In genomic region chr3:128280466-128281455, GRCh38 we compare ENCODE assay signal across 12 cellular contexts.
DNase-seq lines count a peak whose midpoint lies in the region; ATAC-seq and TF ChIP-seq lines count a peak whose summit lies in the region.
"Had no signal": no experiment of that assay in that cellular context is flagged by ENCODE, and none has a peak within 500 bp of the region (broad histone marks: within the 10 kb centered on the region; RNA-seq: fewer than 3 reads in every experiment).

No MANE protein-coding gene starts in this region.

- H3K27ac ChIP-seq in CD4-positive, alpha-beta memory T cell (ENCODE audit: low read depth, low read length) = no peak overlapping the region
- H3K27ac ChIP-seq in lung (ENCODE audit: low read depth in 1 of 2, low read length in 1 of 2) = no peak overlapping the region
- H3K27ac ChIP-seq: HL-60 had no signal

- H3K4me1 Mint-ChIP-seq in CD4-positive, alpha-beta memory T cell = peaks cover 0 to 8% (median 3%) of the 10 kb centered on the region in 4 donors
- H3K4me1 Mint-ChIP-seq in WTC11 = peaks cover 89% of the 10 kb centered on the region

- no peak overlapping the region for H3K4me3 Mint-ChIP-seq in CD4-positive, alpha-beta memory T cell
- peak overlapping the region; percentile 43 for H3K4me3 Mint-ChIP-seq in WTC11

- ATAC-seq in WTC11 (peak; percentile 84), lung (ENCODE audit: insufficient read depth, low FRiP score) (no peak), GM18867 (IDR thresholded peaks at IDR 0.05; ENCODE audit: unreplicated experiment) (no peak), HG03457 (IDR thresholded peaks at IDR 0.05; ENCODE audit: unreplicated experiment) (no peak)

- H3K36me3 ChIP-seq in CD4-positive, alpha-beta memory T cell (ENCODE audit: insufficient read depth, low read length) = no peaks in the 10 kb centered on the region
- peaks cover 0 to 2% of the 10 kb centered on the region in 2 donors for H3K36me3 ChIP-seq in lung (ENCODE audit: control insufficient read depth in 2 of 2, insufficient read depth in 2 of 2, low read length in 2 of 2)
- H3K36me3 ChIP-seq: ascending aorta, transverse colon had no signal

- no peak for DNase-seq in CD4-positive, alpha-beta memory T cell
- DNase-seq in NCI-H1417 treated with DMSO at 0.1 percent for 48 hours (lab: John Stamatoyannopoulos, UW) (peak; percentile 88), WTC11 (ENCODE audit: low spot score) (peak; percentile 71), lung (ENCODE audit: low spot score) (peak; percentile 6), NOMO-1 treated with dmso at 0.1 percent for 144 hours (lab: John Stamatoyannopoulos, UW; ENCODE audit: unreplicated experiment) (no peak), cardiac septum (ENCODE audit: low spot score) (no peak)
- DNase-seq: T1000, transverse colon had no signal

- no peaks in the 10 kb centered on the region for H3K4me1 ChIP-seq in CD4-positive, alpha-beta memory T cell (ENCODE audit: insufficient read depth, low read length)
- peaks cover 0 to 25% of the 10 kb centered on the region in 2 donors for H3K4me1 ChIP-seq in lung (ENCODE audit: control insufficient read depth in 2 of 2, insufficient read depth in 2 of 2, low read length in 2 of 2)

- H3K9me3 Mint-ChIP-seq in CD4-positive, alpha-beta memory T cell = no peaks in the 10 kb centered on the region
- no peaks in the 10 kb centered on the region for H3K9me3 Mint-ChIP-seq in WTC11

- peaks cover 7 to 16% of the 10 kb centered on the region in 2 donors for H3K36me3 Mint-ChIP-seq in CD4-positive, alpha-beta memory T cell
- H3K36me3 Mint-ChIP-seq in WTC11 = no peaks in the 10 kb centered on the region

- H3K27ac Mint-ChIP-seq in CD4-positive, alpha-beta memory T cell = peak overlapping the region in 6 of 7 donors; percentile 12 to 93 (median 78)
- H3K27ac Mint-ChIP-seq in WTC11 = peak overlapping the region; percentile 95

- intact Hi-C loops in CD4-positive, alpha-beta memory T cell (cut with micrococcal nuclease) = no loop called here
- intact Hi-C loops in cardiac septum (cut with DNase I) = no loop called here

- no peak overlapping the region for H3K4me3 ChIP-seq in CD4-positive, alpha-beta memory T cell (ENCODE audit: low read length in 2 of 2)
- no peak overlapping the region for H3K4me3 ChIP-seq in lung
- H3K4me3 ChIP-seq: ascending aorta, transverse colon had no signal

- TF ChIP-seq CTCF in WTC11 (IDR thresholded peaks at IDR 0.05) (no peak), lung (IDR thresholded peaks at IDR 0.05; ENCODE audit: control extremely low read depth, extremely low read depth) (no peak)

- CTCF ChIA-PET in CD4-positive, alpha-beta memory T cell (lab: Charles Lee; ENCODE audit: partially characterized antibody) = interaction anchor here (0.8 to 1.1 kb wide), 2 partner anchors 55 to 186 kb away, joined by 3 read pairs; no protein-coding TSS in a partner anchor
- CTCF ChIA-PET in WTC11 (lab: Charles Lee) = interaction anchor here (0.6 to 8.4 kb wide), 12 partner anchors 10 to 706 kb away, joined by 3 to 60 read pairs (median 3); no protein-coding TSS in a partner anchor

- H3K9me3 ChIP-seq in CD4-positive, alpha-beta memory T cell (ENCODE audit: control insufficient read depth in 1 of 2, low read length in 2 of 2) = no peaks in the 10 kb centered on the region
- no peaks in the 10 kb centered on the region for H3K9me3 ChIP-seq in lung (ENCODE audit: control insufficient read depth in 2 of 2, insufficient read depth in 1 of 2, low read length in 1 of 2)
- H3K9me3 ChIP-seq: ascending aorta, transverse colon had no signal

- no peaks in the 10 kb centered on the region for H3K27me3 ChIP-seq in CD4-positive, alpha-beta memory T cell (ENCODE audit: insufficient read depth, low read length)
- no peaks in the 10 kb centered on the region for H3K27me3 ChIP-seq in lung (ENCODE audit: control insufficient read depth, insufficient read depth)
- H3K27me3 ChIP-seq: ascending aorta, transverse colon had no signal

- POLR2A ChIA-PET in CD4-positive, alpha-beta memory T cell (lab: Charles Lee; ENCODE audit: partially characterized antibody) = no interaction called here
- POLR2A ChIA-PET in WTC11 (lab: Charles Lee) = interaction anchor here (0.8 kb wide), 1 partner anchor 19 kb away, joined by 3 read pairs; no protein-coding TSS in a partner anchor

- H3K27me3 Mint-ChIP-seq in CD4-positive, alpha-beta memory T cell = no peaks in the 10 kb centered on the region
- H3K27me3 Mint-ChIP-seq in WTC11 (ENCODE audit: low read depth) = peaks cover 60% of the 10 kb centered on the region

- 89 to 90% methylated on average over 10 of the region's 10 CpGs for WGBS in lung, 2 donors

TF ChIP-seq in WTC11, 78 proteins besides CTCF, POLR2A, EP300 and RAD21 (continues in another document):
- no peak; the same call in 1 of the 2 replicates for TF ChIP-seq SP1 (CRISPR knock-in tag; conservative IDR thresholded peaks at IDR 0.05)
- peak; percentile 49; the same call in 1 of the 2 replicates for TF ChIP-seq NFE2L1 (CRISPR knock-in tag; IDR thresholded peaks at IDR 0.05)
- TF ChIP-seq ZNF396 (CRISPR knock-in tag; IDR thresholded peaks at IDR 0.05; ENCODE audit: borderline replicate concordance) = no peak
- TF ChIP-seq ZNF425 (CRISPR knock-in tag; conservative IDR thresholded peaks at IDR 0.05) = no peak
- peak; percentile 91; the same call in 1 of the 2 replicates for TF ChIP-seq TEAD1 (CRISPR knock-in tag; IDR thresholded peaks at IDR 0.05)
- peak; percentile 76; the same call in 1 of the 2 replicates for TF ChIP-seq FOXP4 (CRISPR knock-in tag; IDR thresholded peaks at IDR 0.05)
- TF ChIP-seq ZNF317 (CRISPR knock-in tag; IDR thresholded peaks at IDR 0.05; ENCODE audit: borderline replicate concordance, low read depth) = no peak
- peak; percentile 39; the same call in 1 of the 2 replicates for TF ChIP-seq ETV6 (CRISPR knock-in tag; IDR thresholded peaks at IDR 0.05)
- TF ChIP-seq ZNF532 (CRISPR knock-in tag; IDR thresholded peaks at IDR 0.05; ENCODE audit: borderline replicate concordance) = no peak

Comparison
In these comparisons a context has a peak if more than half of its experiments do, and no peak if none do; other contexts are left out.
1. DNase-seq: peak in NCI-H1417 treated with DMSO at 0.1 percent for 48 hours (single experiment), WTC11 (single experiment) and lung (single experiment); none in CD4-positive, alpha-beta memory T cell (0 of 5), NOMO-1 treated with dmso at 0.1 percent for 144 hours (single experiment) and cardiac septum (single experiment).